ENCODE assay signal across 26 cellular contexts in the genomic region with DNA sequence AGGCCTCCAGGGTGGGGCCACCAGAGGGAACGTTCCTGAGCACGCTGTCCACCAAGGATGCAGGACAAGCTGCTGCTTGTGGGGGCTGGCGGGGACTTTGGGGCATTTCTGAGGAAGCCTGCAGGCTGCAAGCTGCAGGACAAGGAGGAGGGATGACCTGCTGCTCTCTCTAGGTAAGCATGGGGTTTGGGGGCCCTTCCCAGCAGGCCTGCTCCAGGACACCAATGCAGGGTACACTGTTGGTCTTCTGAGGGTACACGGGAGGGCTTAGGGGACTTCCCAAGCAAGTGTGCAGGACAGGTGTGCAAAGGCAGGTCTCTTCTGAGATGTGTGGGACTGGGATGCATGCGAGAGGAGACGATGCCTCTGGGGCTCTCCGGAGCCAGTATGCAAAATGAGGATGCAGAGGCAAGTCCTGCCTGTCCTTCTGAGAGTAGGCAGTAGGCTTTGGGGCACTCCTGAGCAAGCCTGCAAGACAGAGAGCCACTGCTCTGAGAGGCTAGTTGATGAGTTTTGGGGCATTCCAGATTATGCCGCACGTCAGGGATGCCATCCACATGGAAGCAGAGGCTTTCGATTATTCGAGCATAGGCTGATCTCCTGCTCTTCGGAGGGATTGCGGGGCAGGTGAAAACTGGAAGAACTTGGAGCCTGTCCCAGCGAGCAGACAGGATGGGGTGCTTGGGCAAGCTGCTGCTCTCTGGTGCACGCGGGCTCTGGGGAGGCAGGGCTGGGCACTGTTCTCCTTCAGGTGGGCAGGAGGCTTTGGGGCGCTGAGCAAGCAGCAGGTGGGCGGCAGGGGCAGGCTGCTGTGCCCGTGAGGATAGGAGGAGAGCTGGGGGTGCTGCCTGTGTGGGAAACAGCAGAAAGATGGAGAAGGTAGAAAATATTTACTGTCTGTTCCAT. TPM values are rescaled to one million over a fixed set of nuclear protein-coding genes. Genes with fewer than 3 reads are reported as not detected.
"Had no signal": no experiment of that assay in that cellular context is flagged by ENCODE, and none has a peak within 500 bp of the region (broad histone marks: within the 10 kb centered on the region; RNA-seq: fewer than 3 reads in every experiment).

No MANE protein-coding gene starts in this region.

- H3K9me3 ChIP-seq: breast epithelium, Peyer's patch, SJSA1 had no signal

- H3K4me3 ChIP-seq: breast epithelium, Peyer's patch, SJSA1 had no signal

- H3K36me3 ChIP-seq: breast epithelium, Peyer's patch, SJSA1 had no signal

- H3K4me1 ChIP-seq: breast epithelium, Peyer's patch, SJSA1 had no signal

- H3K9me3 Mint-ChIP-seq: activated B cell treated with CpG ODN at 0.5 μM for 24 hours; activated CD4-positive, alpha-beta T cell treated with anti-CD3 and anti-CD28 coated beads, Interleukin-2, amount 10 ng/mL, durations not matched to agents 24 days and 14 days; activated naive CD8-positive, alpha-beta T cell treated with anti-CD3 and anti-CD28 coated beads, Interleukin-2, amount 10 ng/mL, durations not matched to agents 7 days and 5 days; activated T-helper 17 cell treated with anti-CD3 and anti-CD28 coated beads, Interleukin-2, amount 50 U/mL, for 72 hours had no signal

- H3K4me2 ChIP-seq: KMS-11 had no signal

- H3K36me3 Mint-ChIP-seq: activated naive CD8-positive, alpha-beta T cell treated with anti-CD3 and anti-CD28 coated beads, Interleukin-2, amount 10 ng/mL, durations not matched to agents 7 days and 5 days had no signal

- ATAC-seq: activated T-helper 17 cell treated with anti-CD3 and anti-CD28 coated beads, Interleukin-2, amount 50 U/mL, for 72 hours had no signal

- DNase-seq: activated B cell treated with CpG ODN at 0.5 μM for 24 hours; activated CD4-positive, alpha-beta T cell treated with anti-CD3 and anti-CD28 coated beads for 1 hour; activated CD4-positive, alpha-beta T cell treated with anti-CD3 and anti-CD28 coated beads, Interleukin-2, amount 10 ng/mL, durations not matched to agents 24 days and 14 days; activated CD4-positive, alpha-beta T cell treated with anti-CD3 and anti-CD28 coated beads, Interleukin-2, amount 50 U/mL, for 48 hours; activated naive CD4-positive, alpha-beta T cell treated with anti-CD3 and anti-CD28 coated beads, Interleukin-2, amount 50 U/mL, for 16 hours; activated naive CD8-positive, alpha-beta T cell treated with anti-CD3 and anti-CD28 coated beads, Interleukin-2, amount 10 ng/mL, durations not matched to agents 7 days and 5 days; activated T-cell treated with anti-CD3 and anti-CD28 coated beads for 4 hours; activated T-cell treated with anti-CD3 and anti-CD28 coated beads, Interleukin-2, amount 50 U/mL, for 48 hours; NCI-H1092; NCI-H1417; NCI-H1930; NCI-H2171; NCI-H226; NK-92 treated with Interleukin-12 subunit alpha and Interleukin-12 subunit beta, amount 100 ng/mL, for 24 hours; OCI-M1; Peyer's patch; SHP77; T-helper 2 cell; T1000 had no signal

- H3K27ac ChIP-seq: breast epithelium, KMS-11, Peyer's patch, SJSA1 had no signal

- H3K4me1 Mint-ChIP-seq: activated B cell treated with CpG ODN at 0.5 μM for 24 hours; activated CD4-positive, alpha-beta T cell treated with anti-CD3 and anti-CD28 coated beads, Interleukin-2, amount 10 ng/mL, durations not matched to agents 24 days and 14 days; activated naive CD8-positive, alpha-beta T cell treated with anti-CD3 and anti-CD28 coated beads, Interleukin-2, amount 10 ng/mL, durations not matched to agents 7 days and 5 days; activated T-helper 17 cell treated with anti-CD3 and anti-CD28 coated beads, Interleukin-2, amount 50 U/mL, for 72 hours had no signal

- H3K27me3 ChIP-seq: breast epithelium, Peyer's patch, SJSA1 had no signal

- H3K4me3 Mint-ChIP-seq: activated B cell treated with CpG ODN at 0.5 μM for 24 hours; activated CD4-positive, alpha-beta T cell treated with anti-CD3 and anti-CD28 coated beads, Interleukin-2, amount 10 ng/mL, durations not matched to agents 24 days and 14 days; activated naive CD8-positive, alpha-beta T cell treated with anti-CD3 and anti-CD28 coated beads, Interleukin-2, amount 10 ng/mL, durations not matched to agents 7 days and 5 days; activated T-helper 17 cell treated with anti-CD3 and anti-CD28 coated beads, Interleukin-2, amount 50 U/mL, for 72 hours had no signal

- H3K27ac Mint-ChIP-seq: activated B cell treated with CpG ODN at 0.5 μM for 24 hours; activated CD4-positive, alpha-beta T cell treated with anti-CD3 and anti-CD28 coated beads, Interleukin-2, amount 10 ng/mL, durations not matched to agents 24 days and 14 days; activated naive CD8-positive, alpha-beta T cell treated with anti-CD3 and anti-CD28 coated beads, Interleukin-2, amount 10 ng/mL, durations not matched to agents 7 days and 5 days; activated T-helper 17 cell treated with anti-CD3 and anti-CD28 coated beads, Interleukin-2, amount 50 U/mL, for 72 hours had no signal

RNA-seq across cellular contexts. Expression of gene CNGA3, which starts 44.6 kb away (rescaled TPM):
- total RNA-seq: activated B cell treated with CpG ODN at 0.5 μM for 24 hours; activated CD4-positive, alpha-beta T cell treated with anti-CD3 and anti-CD28 coated beads, Interleukin-2, amount 10 ng/mL, durations not matched to agents 24 days and 14 days; activated naive CD8-positive, alpha-beta T cell treated with anti-CD3 and anti-CD28 coated beads, Interleukin-2, amount 10 ng/mL, durations not matched to agents 7 days and 5 days; activated T-helper 17 cell treated with anti-CD3 and anti-CD28 coated beads, Interleukin-2, amount 50 U/mL, for 72 hours; aorta; MCF 10A; NCI-H460; SJSA1 had no signal
